ENCODE assay signal across 27 cellular contexts in genomic region chr4:184368731-184369130, GRCh38.
"Had no signal": no experiment of that assay in that cellular context is flagged by ENCODE, and none has a peak within 500 bp of the region (broad histone marks: within the 10 kb centered on the region; RNA-seq: fewer than 3 reads in every experiment).

No MANE protein-coding gene starts in this region.

- FAIRE-seq: keratinocyte had no signal

- H3K27ac Mint-ChIP-seq: dendritic cell treated with granulocyte-macrophage colony-stimulating factor and Interleukin-4, amounts not matched to agents 40 ng/mL and 50 ng/mL, for 4 days; endodermal cell; memory B cell; natural killer cell had no signal

- H2AFZ ChIP-seq: parathyroid adenoma had no signal

- H3K4me2 ChIP-seq: smooth muscle cell had no signal

- H3K27me3 Mint-ChIP-seq: dendritic cell treated with granulocyte-macrophage colony-stimulating factor and Interleukin-4, amounts not matched to agents 40 ng/mL and 50 ng/mL, for 4 days; memory B cell; progenitor cell of endocrine pancreas had no signal

- H3K27me3 ChIP-seq: colonic mucosa, gastrocnemius medialis, stomach, thyroid gland had no signal

- ATAC-seq: esophagus mucosa, gastrocnemius medialis, left ventricle myocardium superior, natural killer cell, sciatic nerve had no signal

- H3K9me3 ChIP-seq: colonic mucosa, gastrocnemius medialis, stomach, thyroid gland had no signal

- H3K4me1 ChIP-seq: colonic mucosa, gastrocnemius medialis, parathyroid adenoma, thyroid gland had no signal

- DNase-seq: colonic mucosa; effector CD8-positive, alpha-beta T cell; foreskin fibroblast; gastrocnemius medialis; head of caudate nucleus; left ventricle myocardium superior; natural killer cell; occipital lobe; stimulated activated CD4-positive, alpha-beta T cell treated with anti-CD3 and anti-CD28 coated beads, Interleukin-12 subunit alpha, Interleukin-12 subunit beta, amount 100 ng/mL, for 4 hours; stimulated activated CD4-positive, alpha-beta T cell treated with anti-CD3 and anti-CD28 coated beads, Interleukin-1b, Interleukin-23, amount 100 ng/mL, for 48 hours; stimulated activated CD4-positive, alpha-beta T cell treated with anti-CD3 and anti-CD28 coated beads, Interleukin-4, amount 100 ng/mL, for 1 hour; stimulated activated CD8-positive, alpha-beta memory T cell treated with anti-CD3 and anti-CD28 coated beads, Interleukin-4, amount 100 ng/mL, for 48 hours; stimulated activated naive CD4-positive, alpha-beta T cell treated with Interleukin-2 at 50 U/mL for 16 hours; stomach; thyroid gland; trophoblast cell had no signal

- H3K36me3 Mint-ChIP-seq: memory B cell, natural killer cell had no signal

- H3K27ac ChIP-seq: colonic mucosa, epithelial cell of prostate, gastrocnemius medialis, parathyroid adenoma, thyroid gland had no signal

- H3K9me3 Mint-ChIP-seq: dendritic cell treated with granulocyte-macrophage colony-stimulating factor and Interleukin-4, amounts not matched to agents 40 ng/mL and 50 ng/mL, for 4 days; memory B cell; natural killer cell had no signal

- H3K4me3 ChIP-seq: colonic mucosa, gastrocnemius medialis, lung, smooth muscle cell, stomach, thyroid gland had no signal

- H3K79me2 ChIP-seq: parathyroid adenoma had no signal

- H3K36me3 ChIP-seq: colonic mucosa, gastrocnemius medialis, stomach, thyroid gland had no signal

- H3K4me3 Mint-ChIP-seq: dendritic cell treated with granulocyte-macrophage colony-stimulating factor and Interleukin-4, amounts not matched to agents 40 ng/mL and 50 ng/mL, for 4 days; endodermal cell; memory B cell; natural killer cell had no signal
